32 cellular contexts compared by ENCODE assay signal in the genomic region with DNA sequence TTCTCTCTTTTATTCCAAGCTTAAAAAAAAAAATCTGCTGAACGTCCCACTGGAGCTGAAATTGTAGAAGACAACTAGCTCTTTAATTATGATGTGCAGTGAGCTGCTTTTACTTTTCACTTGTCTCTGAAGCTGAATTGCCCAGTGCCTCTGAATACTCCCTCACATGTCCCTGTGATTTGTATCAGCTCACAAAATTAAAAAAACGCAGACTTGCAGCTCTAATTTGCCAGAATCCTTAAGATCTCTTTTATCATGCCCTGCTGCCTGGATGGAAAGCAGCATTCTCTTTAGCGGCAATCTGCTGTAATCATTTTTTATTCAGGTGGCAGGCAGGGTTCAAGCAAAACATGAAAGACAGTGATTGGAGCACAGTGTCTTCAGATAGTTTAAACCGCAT.
"Had no signal": no experiment of that assay in that cellular context is flagged by ENCODE, and none has a peak within 500 bp of the region (broad histone marks: within the 10 kb centered on the region; RNA-seq: fewer than 3 reads in every experiment).

No MANE protein-coding gene starts in this region.

- H3K27me3 ChIP-seq: adrenal gland, ascending aorta, body of pancreas, brain microvascular endothelial cell, breast epithelium, cardiac muscle cell had no signal

- H3K4me1 ChIP-seq: adrenal gland, ascending aorta, body of pancreas, breast epithelium had no signal

- H3K36me3 ChIP-seq: adrenal gland, ascending aorta, brain microvascular endothelial cell, breast epithelium, cardiac muscle cell had no signal

- DNase-seq: activated effector memory CD4-positive, alpha-beta T cell treated with anti-CD3 and anti-CD28 coated beads, Interleukin-2, amount 50 U/mL, for 16 hours; activated effector memory CD4-positive, alpha-beta T cell treated with Interleukin-2 at 50 U/mL for 16 hours; activated gamma-delta T cell; activated gamma-delta T cell treated with Interleukin-2 at 50 U/mL for 16 hours; activated naive CD4-positive, alpha-beta T cell; activated naive CD4-positive, alpha-beta T cell treated with anti-CD3 and anti-CD28 coated beads for 36 hours; activated naive CD4-positive, alpha-beta T cell treated with anti-CD3 and anti-CD28 coated beads, Interleukin-2, amount 10 ng/mL, durations not matched to agents 7 days and 5 days; activated naive CD4-positive, alpha-beta T cell treated with anti-CD3 and anti-CD28 coated beads, Interleukin-2, amount 50 U/mL, for 16 hours; activated naive CD4-positive, alpha-beta T cell treated with Interleukin-2 at 50 U/mL for 16 hours; activated naive CD8-positive, alpha-beta T cell treated with anti-CD3 and anti-CD28 coated beads for 36 hours; activated naive CD8-positive, alpha-beta T cell treated with anti-CD3 and anti-CD28 coated beads, Interleukin-2, amount 10 ng/mL, durations not matched to agents 7 days and 5 days; activated naive CD8-positive, alpha-beta T cell treated with anti-CD3 and anti-CD28 coated beads, Interleukin-2, amount 50 U/mL, for 24 hours; activated T-cell treated with anti-CD3 and anti-CD28 coated beads, Interleukin-2, amount 50 U/mL, for 1 hour; activated T-cell treated with anti-CD3 and anti-CD28 coated beads, Interleukin-2, amount 50 U/mL, for 24 hours; activated T-cell treated with anti-CD3 and anti-CD28 coated beads, Interleukin-2, amount 50 U/mL, for 4 hours; activated T-cell treated with anti-CD3 and anti-CD28 coated beads, Interleukin-2, amount 50 U/mL, for 48 hours; activated T-cell treated with anti-CD3 and anti-CD28 coated beads, Interleukin-2, amount 50 U/mL, for 72 hours; adrenal gland; amniotic stem cell; amygdala; anterior cingulate cortex; aorta; body of pancreas; brain microvascular endothelial cell; caudate nucleus; central memory CD4-positive, alpha-beta T cell; cerebellar nuclear complex had no signal

- H3K27ac ChIP-seq: adrenal gland, ascending aorta, body of pancreas, brain microvascular endothelial cell, breast epithelium, cardiac muscle cell had no signal

- H3K4me3 ChIP-seq: adrenal gland, ascending aorta, body of pancreas, breast epithelium, cardiac muscle cell had no signal

- H3K9me3 ChIP-seq: adrenal gland, ascending aorta, body of pancreas had no signal

- ATAC-seq: activated naive CD4-positive, alpha-beta T cell treated with anti-CD3 and anti-CD28 coated beads, Interleukin-2, amount 50 U/mL, for 72 hours; activated naive CD8-positive, alpha-beta T cell treated with anti-CD3 and anti-CD28 coated beads, Interleukin-2, amount 50 U/mL, for 24 hours; activated T-cell treated with anti-CD3 and anti-CD28 coated beads, Interleukin-2, amount 50 U/mL, for 4 hours; activated T-cell treated with anti-CD3 and anti-CD28 coated beads, Interleukin-2, amount 50 U/mL, for 72 hours; activated T-helper 17 cell treated with anti-CD3 and anti-CD28 coated beads, Interleukin-2, amount 50 U/mL, for 72 hours; body of pancreas had no signal
